Comparison of ENCODE assay signal across 9 cellular contexts in the genomic region with DNA sequence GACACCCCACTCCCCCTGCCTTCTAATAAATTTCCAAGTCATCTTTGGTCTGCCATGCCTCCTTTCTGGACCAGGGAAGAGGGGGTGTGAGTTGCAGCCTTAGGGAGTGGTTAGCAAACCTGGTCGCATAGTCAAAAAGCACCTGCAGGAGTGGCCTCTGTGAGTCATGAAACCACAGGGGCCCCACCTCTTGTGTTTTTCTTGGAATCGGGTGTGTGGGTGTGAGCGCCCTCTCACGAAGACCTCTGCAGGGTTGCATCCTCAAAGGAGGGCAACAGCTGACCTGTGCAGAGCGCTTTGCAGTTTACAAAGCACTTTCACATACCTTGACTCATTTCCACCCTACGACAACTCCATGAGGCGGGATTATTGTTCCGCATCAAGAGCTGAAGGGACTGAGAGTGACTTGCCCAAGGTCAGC. TPM values are rescaled to one million over a fixed set of nuclear protein-coding genes. Genes with fewer than 3 reads are reported as not detected.
DNase-seq lines count a peak whose midpoint lies in the region; ATAC-seq and TF ChIP-seq lines count a peak whose summit lies in the region.
"Had no signal": no experiment of that assay in that cellular context is flagged by ENCODE, and none has a peak within 500 bp of the region (broad histone marks: within the 10 kb centered on the region; RNA-seq: fewer than 3 reads in every experiment).

No MANE protein-coding gene starts in this region.

- TF ChIP-seq CTCF in DND-41 (IDR thresholded peaks at IDR 0.05; ENCODE audit: borderline replicate concordance, extremely low read depth, low read length, poor library complexity, severe bottlenecking), result no peak
- no peak for TF ChIP-seq CTCF in ovary (IDR thresholded peaks at IDR 0.05)

- no peaks in the 10 kb centered on the region for H4K20me1 ChIP-seq in DND-41 (ENCODE audit: insufficient read depth, low read length)

- DNase-seq in DND-41 (peak; percentile 62), NCI-H82 (lab: John Stamatoyannopoulos, UW) (no peak), anterior cingulate cortex (lab: John Stamatoyannopoulos, UW) (no peak), ovary (no peak)
- peak; percentile 78 for DNase-seq in activated CD8-positive, alpha-beta memory T cell treated with anti-CD3 and anti-CD28 coated beads, Interleukin-2, amount 50 U/mL, for 24 hours (ENCODE audit: extremely low read depth)
- DNase-seq in naive thymus-derived CD8-positive, alpha-beta T cell, result peak in 7 of 10 donors; percentile 13 to 74 (median 34)

- H3K9ac ChIP-seq in DND-41 (ENCODE audit: low read depth, low read length), result no peak overlapping the region

- H3K27ac Mint-ChIP-seq in naive thymus-derived CD8-positive, alpha-beta T cell, result peak overlapping the region in 5 of 10 donors; percentile 26 to 95 (median 66)

- no peak for TF ChIP-seq EP300 in ovary (IDR thresholded peaks at IDR 0.05)

- H3K27ac ChIP-seq in DND-41 (ENCODE audit: low read length) (no peak overlapping the region), ovary (no peak overlapping the region)
- H3K27ac ChIP-seq: VCaP had no signal

- H3K4me3 ChIP-seq in DND-41 (ENCODE audit: low read depth in 1 of 2, low read length in 2 of 2), result no peak overlapping the region
- H3K4me3 ChIP-seq in ovary, result no peak overlapping the region

- H3K4me3 Mint-ChIP-seq in naive thymus-derived CD8-positive, alpha-beta T cell, result peak overlapping the region in 9 of 10 donors; percentile 33 to 68 (median 48)

- no peaks in the 10 kb centered on the region for H3K9me3 Mint-ChIP-seq in naive thymus-derived CD8-positive, alpha-beta T cell

- intact Hi-C loops in ovary (cut with DNase I), result no loop called here

- H3K9me3 ChIP-seq in DND-41 (ENCODE audit: insufficient read depth, low read length, severe bottlenecking) (no peaks in the 10 kb centered on the region), ovary (no peaks in the 10 kb centered on the region)

- POLR2A ChIA-PET in naive thymus-derived CD8-positive, alpha-beta T cell (lab: Charles Lee), result no interaction called here

- TF ChIP-seq POLR2A in ovary (IDR thresholded peaks at IDR 0.05), result no peak

- H3K4me2 ChIP-seq in DND-41 (ENCODE audit: insufficient read depth, low read length), result no peak overlapping the region

- peaks cover 0 to 4% (median 3%) of the 10 kb centered on the region in 3 donors for H3K36me3 Mint-ChIP-seq in naive thymus-derived CD8-positive, alpha-beta T cell

- H3K79me2 ChIP-seq in DND-41 (ENCODE audit: insufficient read depth, low read length), result no peaks in the 10 kb centered on the region

- H3K4me1 ChIP-seq in DND-41 (ENCODE audit: insufficient read depth, low read length) (peaks cover 11% of the 10 kb centered on the region), ovary (ENCODE audit: insufficient read depth) (no peaks in the 10 kb centered on the region)

- H3K36me3 ChIP-seq in DND-41 (ENCODE audit: insufficient read depth, low read length), result no peaks in the 10 kb centered on the region
- H3K36me3 ChIP-seq in ovary, result no peaks in the 10 kb centered on the region

- peaks cover 24 to 35% (median 26%) of the 10 kb centered on the region in 4 donors for H3K4me1 Mint-ChIP-seq in naive thymus-derived CD8-positive, alpha-beta T cell

- ATAC-seq in DND-41 (ENCODE audit: insufficient read depth, low read depth) (peak; percentile 80), HG03103 (IDR thresholded peaks at IDR 0.05; ENCODE audit: low read depth, unreplicated experiment) (peak; percentile 88), GM21367 (IDR thresholded peaks at IDR 0.05; ENCODE audit: unreplicated experiment) (no peak)
- peak; percentile 84 to 94 for ATAC-seq in naive thymus-derived CD8-positive, alpha-beta T cell

- 76 to 91% (median 78%) methylated on average over 8 of the region's 8 CpGs for WGBS in ovary, 3 donors

- no peak overlapping the region for H2AFZ ChIP-seq in DND-41 (ENCODE audit: low read depth, low read length)

- peaks cover 2% of the 10 kb centered on the region for H3K27me3 ChIP-seq in DND-41 (ENCODE audit: insufficient read depth, low read length, poor library complexity)
- no peaks in the 10 kb centered on the region for H3K27me3 ChIP-seq in ovary

- peaks cover 0 to 7% (median 0%) of the 10 kb centered on the region in 5 donors for H3K27me3 Mint-ChIP-seq in naive thymus-derived CD8-positive, alpha-beta T cell

RNA-seq across cellular contexts. Expression of gene TEX48, which starts 36.8 kb away (rescaled TPM):
- not detected for total RNA-seq in naive thymus-derived CD8-positive, alpha-beta T cell
- polyA plus RNA-seq in naive thymus-derived CD8-positive, alpha-beta T cell, result not detected
- not detected for total RNA-seq in ovary
- not detected for polyA plus RNA-seq in ovary

Comparison
In these comparisons a context has a peak if more than half of its experiments do, and no peak if none do; other contexts are left out.
1. DNase-seq: peak in DND-41 (single experiment), activated CD8-positive, alpha-beta memory T cell treated with anti-CD3 and anti-CD28 coated beads, Interleukin-2, amount 50 U/mL, for 24 hours (single experiment) and naive thymus-derived CD8-positive, alpha-beta T cell (7 of 10); none in NCI-H82 (single experiment), anterior cingulate cortex (0 of 58) and ovary (0 of 5).